Comparison of ENCODE assay signal across 1 cellular context in the genomic region with DNA sequence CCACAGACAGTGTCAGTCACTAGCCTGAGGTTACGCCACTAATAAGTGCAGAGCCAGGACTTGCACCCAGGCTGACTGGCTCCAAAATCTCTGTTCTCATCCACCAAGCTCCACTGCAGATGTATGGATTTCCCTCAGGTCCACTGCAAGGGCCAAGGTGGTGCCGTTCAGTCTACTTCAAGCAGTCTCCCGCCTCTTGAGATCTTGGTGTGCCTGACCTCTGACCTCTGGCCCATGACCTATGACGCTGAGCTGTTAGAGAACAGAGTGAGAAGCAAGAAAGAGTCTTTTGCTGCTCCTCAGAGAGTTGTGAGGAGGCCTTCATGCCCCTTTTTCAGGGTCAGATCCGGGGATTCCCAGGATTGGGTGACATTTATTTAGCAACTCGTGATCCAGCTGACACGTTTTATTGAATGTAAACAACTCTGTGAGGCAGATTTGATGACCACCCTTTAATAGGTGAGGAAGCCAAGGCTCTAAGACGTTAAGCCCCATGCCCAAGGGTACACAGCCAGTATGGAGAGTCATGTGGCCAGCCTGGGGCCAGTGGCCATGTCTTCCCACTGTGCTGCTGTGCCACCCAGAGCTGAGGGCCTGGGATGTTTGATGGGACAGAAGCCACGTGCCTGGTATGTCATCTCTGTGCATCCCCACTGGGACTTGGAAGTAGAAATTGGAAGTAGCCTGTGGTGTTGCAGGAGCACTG.
TF ChIP-seq lines count a peak whose summit lies in the region.

No MANE protein-coding gene starts in this region.

TF ChIP-seq in GM12878, 131 proteins besides CTCF, POLR2A, EP300 and RAD21:
- TF ChIP-seq NR2C1 (IDR thresholded peaks at IDR 0.05) (peak; percentile 61), MXI1 (IDR thresholded peaks at IDR 0.05; ENCODE audit: low read depth, low read length) (no peak), CHD1 (IDR thresholded peaks at IDR 0.05; ENCODE audit: low read depth, low read length) (no peak), NR2F1 (conservative IDR thresholded peaks at IDR 0.05) (0 out of 2 replicates have a peak, but pooled peaks have one; percentile 44)
